Comparison of ENCODE assay signal across 1 cellular context in the genomic region with DNA sequence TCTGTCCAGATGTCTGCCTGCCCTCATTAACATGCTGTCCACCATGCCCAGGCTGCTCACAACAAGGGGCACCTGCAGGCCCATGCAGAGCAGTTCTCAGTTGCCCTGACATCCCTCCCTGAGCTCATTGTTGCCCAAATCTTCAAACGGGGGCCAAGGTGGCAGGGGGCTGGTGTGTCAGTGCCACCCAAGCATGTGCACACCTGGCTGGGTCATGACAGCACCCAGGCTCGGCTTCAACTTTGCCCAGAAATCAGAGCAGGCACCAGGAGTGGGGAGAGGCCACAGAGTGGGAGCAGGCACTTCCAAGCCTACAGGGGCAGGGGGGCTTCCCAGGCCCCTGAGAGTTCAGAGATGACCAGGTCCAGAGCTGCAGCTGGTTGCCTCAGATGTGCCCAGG.
TF ChIP-seq lines count a peak whose summit lies in the region.

No MANE protein-coding gene starts in this region.

TF ChIP-seq in HepG2, 621 proteins besides CTCF, POLR2A, EP300 and RAD21:
- no peak for TF ChIP-seq KDM3A (CRISPR knock-in tag; IDR thresholded peaks at IDR 0.05; ENCODE audit: low read depth)
- TF ChIP-seq, protein P1, sequence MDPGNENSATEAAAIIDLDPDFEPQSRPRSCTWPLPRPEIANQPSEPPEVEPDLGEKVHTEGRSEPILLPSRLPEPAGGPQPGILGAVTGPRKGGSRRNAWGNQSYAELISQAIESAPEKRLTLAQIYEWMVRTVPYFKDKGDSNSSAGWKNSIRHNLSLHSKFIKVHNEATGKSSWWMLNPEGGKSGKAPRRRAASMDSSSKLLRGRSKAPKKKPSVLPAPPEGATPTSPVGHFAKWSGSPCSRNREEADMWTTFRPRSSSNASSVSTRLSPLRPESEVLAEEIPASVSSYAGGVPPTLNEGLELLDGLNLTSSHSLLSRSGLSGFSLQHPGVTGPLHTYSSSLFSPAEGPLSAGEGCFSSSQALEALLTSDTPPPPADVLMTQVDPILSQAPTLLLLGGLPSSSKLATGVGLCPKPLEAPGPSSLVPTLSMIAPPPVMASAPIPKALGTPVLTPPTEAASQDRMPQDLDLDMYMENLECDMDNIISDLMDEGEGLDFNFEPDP (CRISPR knock-in tag; conservative IDR thresholded peaks at IDR 0.05) = 0 out of 2 replicates have a peak, but pooled peaks have one; percentile 64
- TF ChIP-seq JUND (CRISPR knock-in tag; IDR thresholded peaks at IDR 0.05) = no peak
- TF ChIP-seq, protein P2, sequence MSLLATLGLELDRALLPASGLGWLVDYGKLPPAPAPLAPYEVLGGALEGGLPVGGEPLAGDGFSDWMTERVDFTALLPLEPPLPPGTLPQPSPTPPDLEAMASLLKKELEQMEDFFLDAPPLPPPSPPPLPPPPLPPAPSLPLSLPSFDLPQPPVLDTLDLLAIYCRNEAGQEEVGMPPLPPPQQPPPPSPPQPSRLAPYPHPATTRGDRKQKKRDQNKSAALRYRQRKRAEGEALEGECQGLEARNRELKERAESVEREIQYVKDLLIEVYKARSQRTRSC (CRISPR knock-in tag; IDR thresholded peaks at IDR 0.05; ENCODE audit: low read depth) = no peak
